Comparison of ENCODE assay signal across 8 cellular contexts in the genomic region with DNA sequence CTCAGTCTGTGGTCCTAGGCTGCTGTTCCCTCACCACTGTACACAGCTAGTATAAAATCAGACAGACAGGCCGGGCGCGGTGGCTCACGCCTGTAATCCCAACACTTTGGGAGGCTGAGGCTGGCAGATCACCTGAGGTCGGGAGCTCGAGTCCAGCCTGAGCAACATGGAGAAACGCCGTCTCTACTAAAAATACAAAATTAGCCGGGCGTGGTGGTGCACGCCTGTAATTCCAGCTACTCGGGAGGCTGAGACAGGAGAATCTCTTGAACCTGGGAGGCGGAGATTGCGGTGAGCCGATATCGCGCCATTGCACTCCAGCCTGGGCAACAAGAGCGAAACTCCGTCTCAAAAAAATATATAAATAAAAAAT. TPM values are rescaled to one million over a fixed set of nuclear protein-coding genes. Genes with fewer than 3 reads are reported as not detected.
DNase-seq lines count a peak whose midpoint lies in the region; ATAC-seq and TF ChIP-seq lines count a peak whose summit lies in the region.
"Not testable (repeated sequence)": the region's sequence is repeated elsewhere in the genome, so short reads cannot be mapped to it uniquely, and the experiment has no call there.

No MANE protein-coding gene starts in this region.

- H3K9me3 Mint-ChIP-seq in CD8-positive, alpha-beta T cell; WTC11; progenitor cell of endocrine pancreas (ENCODE audit: low read depth); type B pancreatic cell: not testable (repeated sequence)

- H3K4me3 Mint-ChIP-seq in CD8-positive, alpha-beta T cell, result peak overlapping the region; percentile 95
- H3K4me3 Mint-ChIP-seq in WTC11 (peak overlapping the region; percentile 97), progenitor cell of endocrine pancreas (ENCODE audit: low read depth) (peak overlapping the region; percentile 99), type B pancreatic cell (peak overlapping the region; percentile 99)

- TF ChIP-seq POLR2A in body of pancreas (IDR thresholded peaks at IDR 0.05), result not testable (repeated sequence)

- intact Hi-C loops in CD8-positive, alpha-beta T cell (cut with DNase I, micrococcal nuclease), result loop anchor here (1.0 to 10.0 kb wide), 5 partner anchors 34 to 575 kb away; partner anchors contain the start of genes CCNT1 (in 2 of the 2), PRKAG1 (in 1 of the 2) and SENP1 (in 1 of the 2)
- intact Hi-C loops in body of pancreas (cut with DNase I), result not testable (repeated sequence)

- H3K27ac Mint-ChIP-seq in CD8-positive, alpha-beta T cell, result peak overlapping the region; percentile 98
- 0 out of 2 replicates have a peak overlapping the region, but pooled peaks have one; percentile 28 for H3K27ac Mint-ChIP-seq in WTC11
- peak overlapping the region; percentile 99 for H3K27ac Mint-ChIP-seq in progenitor cell of endocrine pancreas
- peak overlapping the region; percentile 94 for H3K27ac Mint-ChIP-seq in type B pancreatic cell

- ATAC-seq in CD8-positive, alpha-beta T cell; WTC11; body of pancreas: not testable (repeated sequence)
- ATAC-seq in lung (ENCODE audit: insufficient read depth, low FRiP score), result peak; percentile 0

- peaks cover 45% of the 10 kb centered on the region for H3K4me1 Mint-ChIP-seq in CD8-positive, alpha-beta T cell (ENCODE audit: low read depth)
- peaks cover 18% of the 10 kb centered on the region for H3K4me1 Mint-ChIP-seq in WTC11
- H3K4me1 Mint-ChIP-seq in progenitor cell of endocrine pancreas (ENCODE audit: low read depth), result peaks cover 25% of the 10 kb centered on the region
- H3K4me1 Mint-ChIP-seq in type B pancreatic cell (ENCODE audit: unreplicated experiment), result peaks cover 26% of the 10 kb centered on the region

- peaks cover 42% of the 10 kb centered on the region for H3K36me3 Mint-ChIP-seq in CD8-positive, alpha-beta T cell
- peaks cover 35% of the 10 kb centered on the region for H3K36me3 Mint-ChIP-seq in WTC11
- peaks cover 16% of the 10 kb centered on the region for H3K36me3 Mint-ChIP-seq in progenitor cell of endocrine pancreas (ENCODE audit: insufficient read depth)
- H3K36me3 Mint-ChIP-seq in type B pancreatic cell, result peaks cover 29% of the 10 kb centered on the region

- not testable (repeated sequence) for TF ChIP-seq CTCF in CD8-positive, alpha-beta T cell (IDR thresholded peaks at IDR 0.05); WTC11 (IDR thresholded peaks at IDR 0.05); body of pancreas (IDR thresholded peaks at IDR 0.05); fibroblast of mammary gland (conservative IDR thresholded peaks at IDR 0.05; ENCODE audit: control insufficient read depth, insufficient read depth, low read depth, low read length); lung (IDR thresholded peaks at IDR 0.05; ENCODE audit: control extremely low read depth, extremely low read depth); progenitor cell of endocrine pancreas (IDR thresholded peaks at IDR 0.05; ENCODE audit: unreplicated experiment); type B pancreatic cell (conservative IDR thresholded peaks at IDR 0.05)

- peak overlapping the region; percentile 90 for H3K27ac ChIP-seq in CD8-positive, alpha-beta T cell (ENCODE audit: low read depth, low read length)
- H3K27ac ChIP-seq in body of pancreas, result peak overlapping the region in 3 of 4 donors; percentile 75 to 95 (median 92)
- peak overlapping the region in 1 of 2 donors; percentile 69 for H3K27ac ChIP-seq in lung (ENCODE audit: low read depth in 1 of 2, low read length in 1 of 2)

- not testable (repeated sequence) for H3K9me3 ChIP-seq in CD8-positive, alpha-beta T cell (ENCODE audit: low read length); body of pancreas; lung (ENCODE audit: control insufficient read depth in 2 of 2, insufficient read depth in 1 of 2, low read length in 1 of 2)

- not testable (repeated sequence) for DNase-seq in CD8-positive, alpha-beta T cell; Jurkat, Clone E6-1 (ENCODE audit: low read depth, low spot score); WTC11 (ENCODE audit: low spot score); body of pancreas; fibroblast of mammary gland (ENCODE audit: low read depth); lung (ENCODE audit: low spot score); progenitor cell of endocrine pancreas (ENCODE audit: low spot score, unreplicated experiment); type B pancreatic cell (ENCODE audit: extremely low spot score, unreplicated experiment)

- CTCF ChIA-PET in CD8-positive, alpha-beta T cell (lab: Charles Lee), result not testable (repeated sequence)
- CTCF ChIA-PET in WTC11 (lab: Charles Lee), result interaction anchor here (0.8 to 2.2 kb wide), 3 partner anchors 131 to 208 kb away, joined by 3 to 7 read pairs (median 4); no protein-coding TSS in a partner anchor

- H3K27me3 ChIP-seq in CD8-positive, alpha-beta T cell (ENCODE audit: insufficient read depth, low read length); body of pancreas; lung (ENCODE audit: control insufficient read depth, insufficient read depth): not testable (repeated sequence)

- POLR2A ChIA-PET in CD8-positive, alpha-beta T cell (lab: Charles Lee), result interaction anchor here (0.7 to 3.3 kb wide), 16 partner anchors 9 to 854 kb away, joined by 3 to 29 read pairs (median 4); partner anchors contain the start of genes CCNT1, RND1 and TUBA1B
- POLR2A ChIA-PET in WTC11 (lab: Charles Lee), result interaction anchor here (0.7 to 1.5 kb wide), 6 partner anchors 9 to 183 kb away, joined by 3 to 8 read pairs (median 3); no protein-coding TSS in a partner anchor

- H3K4me1 ChIP-seq in CD8-positive, alpha-beta T cell (ENCODE audit: insufficient read depth, low read length), result peaks cover 40% of the 10 kb centered on the region
- H3K4me1 ChIP-seq in body of pancreas (peaks cover 29% of the 10 kb centered on the region), lung (ENCODE audit: control insufficient read depth in 2 of 2, insufficient read depth in 2 of 2, low read length in 2 of 2) (peaks cover 4 to 19% of the 10 kb centered on the region in 2 donors)

- H3K4me3 ChIP-seq in CD8-positive, alpha-beta T cell (ENCODE audit: low read depth, low read length), result peak overlapping the region; percentile 91
- peak overlapping the region; percentile 98 for H3K4me3 ChIP-seq in Jurkat, Clone E6-1 (ENCODE audit: low read length)
- H3K4me3 ChIP-seq in body of pancreas (peak overlapping the region in 1 of 2 donors; percentile 49), fibroblast of mammary gland (ENCODE audit: control insufficient read depth, low read depth, low read length) (peak overlapping the region; percentile 99), lung (peak overlapping the region; percentile 72)

- 12 to 19% methylated on average over 19 of the region's 19 CpGs for WGBS in body of pancreas, 2 donors
- WGBS in lung, 2 donors, result 12 to 13% methylated on average over 19 of the region's 19 CpGs

- H3K27me3 Mint-ChIP-seq in CD8-positive, alpha-beta T cell (ENCODE audit: low read depth); WTC11 (ENCODE audit: low read depth); progenitor cell of endocrine pancreas; type B pancreatic cell: not testable (repeated sequence)

- not testable (repeated sequence) for H3K36me3 ChIP-seq in CD8-positive, alpha-beta T cell (ENCODE audit: insufficient read depth, low read length); body of pancreas (replicated peaks in 1 of 2; ENCODE audit: insufficient read depth in 1 of 2, low read depth in 2 of 2)
- peaks cover 3 to 16% of the 10 kb centered on the region in 2 donors for H3K36me3 ChIP-seq in lung (ENCODE audit: control insufficient read depth in 2 of 2, insufficient read depth in 2 of 2, low read length in 2 of 2)

RNA-seq across cellular contexts. Expression of gene KANSL2, which starts 0.5 kb away (rescaled TPM):
- total RNA-seq in CD8-positive, alpha-beta T cell, result 100 to 1,000 TPM; 175 to 179 TPM
- 46.8 TPM for polyA plus RNA-seq in Jurkat, Clone E6-1 (2012; ENCODE audit: insufficient read depth, insufficient read length)
- total RNA-seq in WTC11 (2021) (38.4 to 48.1 TPM (median 41.1 TPM) in 3 replicates), body of pancreas (10 to 100 TPM; 19.1 to 20.0 TPM), lung (10 to 100 TPM; 35.1 to 45.1 TPM), progenitor cell of endocrine pancreas (49.5 and 54.4 TPM in 2 replicates), type B pancreatic cell (ENCODE audit: low replicate concordance) (42.0 and 47.0 TPM in 2 replicates)
- polyA plus RNA-seq in lung, result 10 to 100 TPM; 25.8 to 31.0 TPM

RNA-seq across cellular contexts. Expression of gene CCNT1, which starts 34.0 kb away (rescaled TPM):
- 100 to 1,000 TPM; 127 to 132 TPM for total RNA-seq in CD8-positive, alpha-beta T cell
- 20.1 TPM for polyA plus RNA-seq in Jurkat, Clone E6-1 (2012; ENCODE audit: insufficient read depth, insufficient read length)
- total RNA-seq in WTC11 (2021) (34.3 to 42.0 TPM (median 41.8 TPM) in 3 replicates), body of pancreas (10 to 100 TPM; 12.5 to 31.6 TPM), lung (10 to 100 TPM; 25.2 to 41.1 TPM), progenitor cell of endocrine pancreas (43.8 and 48.8 TPM in 2 replicates), type B pancreatic cell (ENCODE audit: low replicate concordance) (39.2 and 46.9 TPM in 2 replicates)
- 1 to 10 TPM; 4.8 to 7.1 TPM for polyA plus RNA-seq in lung

Comparison
In these comparisons a context has a peak if more than half of its experiments do, and no peak if none do; other contexts are left out.
1. H3K27ac Mint-ChIP-seq: peak in every context shown above with its lines; median percentile 99 in progenitor cell of endocrine pancreas; 98 in CD8-positive, alpha-beta T cell; 94 in type B pancreatic cell; 28 in WTC11.